11 cellular contexts compared by ENCODE assay signal in genomic region chr2:20419007-20419576, GRCh38. TPM values are rescaled to one million over a fixed set of nuclear protein-coding genes. Genes with fewer than 3 reads are reported as not detected.
A peak's percentile ranks its signal among the peaks of the same experiment; 100 is the strongest.
DNase-seq lines count a peak whose midpoint lies in the region; ATAC-seq, FAIRE-seq and TF ChIP-seq lines count a peak whose summit lies in the region.
"Had no signal": no experiment of that assay in that cellular context is flagged by ENCODE, and none has a peak within 500 bp of the region (broad histone marks: within the 10 kb centered on the region; RNA-seq: fewer than 3 reads in every experiment).

No MANE protein-coding gene starts in this region.

- TF ChIP-seq CTCF in GM23338 (conservative IDR thresholded peaks at IDR 0.05; ENCODE audit: low read depth in 2 of 2) (no peak), colonic mucosa (IDR thresholded peaks at IDR 0.05) (no peak), left lung (IDR thresholded peaks at IDR 0.05) (no peak), sigmoid colon (IDR thresholded peaks at IDR 0.05) (no peak), kidney (IDR thresholded peaks at IDR 0.05; ENCODE audit: borderline replicate concordance, extremely low read depth, insufficient read depth) (no peak), A673 (conservative IDR thresholded peaks at IDR 0.05; ENCODE audit: low read depth, low read length) (no peak)

- H3K4me3 ChIP-seq in GM23338 = no peak overlapping the region
- no peak overlapping the region for H3K4me3 ChIP-seq in colonic mucosa
- no peak overlapping the region for H3K4me3 ChIP-seq in left lung
- H3K4me3 ChIP-seq in sigmoid colon = peak overlapping the region in 1 of 4 donors; percentile 9
- peak overlapping the region in 1 of 2 donors; percentile 40 for H3K4me3 ChIP-seq in kidney (ENCODE audit: low read length in 2 of 2)
- H3K4me3 ChIP-seq in A673 (ENCODE audit: low read depth, low read length, poor library complexity, severe bottlenecking) = no peak overlapping the region

- no peak for DNase-seq in GM23338 (ENCODE audit: low spot score)
- peak; percentile 68 for DNase-seq in colonic mucosa
- no peak for DNase-seq in left lung
- DNase-seq in sigmoid colon = peak; percentile 84
- no peak for DNase-seq in kidney
- DNase-seq in frontal cortex (ENCODE audit: low spot score in 2 of 2) = no peak
- no peak for DNase-seq in A673 (ENCODE audit: low spot score)
- DNase-seq in SKM-1 (lab: John Stamatoyannopoulos, UW; ENCODE audit: unreplicated experiment) = no peak
- DNase-seq: C1 segment of cervical spinal cord, NCI-H510A, SW 1271 had no signal

- H3K27ac Mint-ChIP-seq in GM23338 = no peak overlapping the region

- H3K9me2 ChIP-seq in GM23338 (ENCODE audit: insufficient read depth) = no peaks in the 10 kb centered on the region

- CTCF ChIA-PET in A673 (lab: Charles Lee) = no interaction called here

- H3K79me2 ChIP-seq in GM23338 (replicated peaks; ENCODE audit: insufficient read depth) = no peaks in the 10 kb centered on the region

- no TSS peak for BruUV-seq in A673 (replicated peaks; lab: Mats Ljungman, UMichigan)

- H2AFZ ChIP-seq in GM23338 = peak overlapping the region; percentile 3; the same call in 1 of the 2 replicates

- intact Hi-C loops in colonic mucosa (cut with DNase I) (no loop called here), left lung (cut with DNase I) (no loop called here), sigmoid colon (cut with DNase I) (no loop called here), kidney (cut with DNase I) (no loop called here), A673 (cut with micrococcal nuclease; ENCODE audit: unreplicated experiment) (no loop called here)

- no peak overlapping the region for H3K4me3 Mint-ChIP-seq in GM23338

- no peak for TF ChIP-seq POLR2A in sigmoid colon (IDR thresholded peaks at IDR 0.05)

- no peak overlapping the region for H3K4me2 ChIP-seq in GM23338

- H3K4me1 ChIP-seq in GM23338 (ENCODE audit: insufficient read depth) (no peaks in the 10 kb centered on the region), colonic mucosa (no peaks in the 10 kb centered on the region), left lung (peaks cover 24 to 29% of the 10 kb centered on the region in 2 donors), sigmoid colon (peaks cover 0 to 57% (median 48%) of the 10 kb centered on the region in 4 donors), kidney (ENCODE audit: control insufficient read depth in 1 of 2, insufficient read depth in 1 of 2, low read depth in 1 of 2, low read length in 2 of 2) (peaks cover 5 to 20% of the 10 kb centered on the region in 2 donors), A673 (ENCODE audit: insufficient read depth, low read length, poor library complexity, severe bottlenecking) (no peaks in the 10 kb centered on the region)

- H4K20me1 ChIP-seq in GM23338 (replicated peaks; ENCODE audit: insufficient read depth) = no peaks in the 10 kb centered on the region

- POLR2A ChIA-PET in A673 (lab: Charles Lee; ENCODE audit: low non-redundant PET) = no interaction called here

- peaks cover 8% of the 10 kb centered on the region; the same call in 1 of the 3 replicates for H3K4me1 Mint-ChIP-seq in GM23338

- ATAC-seq in GM23338 (peak; percentile 56), left lung (peak; percentile 37)

- WGBS in sigmoid colon, 2 donors = 55 to 73% methylated on average over 8 of the region's 8 CpGs

- no peaks in the 10 kb centered on the region for H3F3A ChIP-seq in GM23338 (replicated peaks; ENCODE audit: low read depth)

- H3K27me3 ChIP-seq in GM23338 (ENCODE audit: insufficient read depth) (no peaks in the 10 kb centered on the region), colonic mucosa (no peaks in the 10 kb centered on the region), left lung (no peaks in the 10 kb centered on the region), sigmoid colon (no peaks in the 10 kb centered on the region), A673 (replicated peaks; ENCODE audit: insufficient read depth, low read depth, low read length, poor library complexity) (no peaks in the 10 kb centered on the region)

- H3K27me3 Mint-ChIP-seq in GM23338 (ENCODE audit: insufficient read depth, low read depth, poor library complexity) = peaks cover 8% of the 10 kb centered on the region

- no peaks in the 10 kb centered on the region for H3K36me3 ChIP-seq in GM23338 (ENCODE audit: insufficient read depth)
- no peaks in the 10 kb centered on the region for H3K36me3 ChIP-seq in colonic mucosa
- H3K36me3 ChIP-seq in left lung = no peaks in the 10 kb centered on the region
- no peaks in the 10 kb centered on the region for H3K36me3 ChIP-seq in sigmoid colon
- no peaks in the 10 kb centered on the region for H3K36me3 ChIP-seq in kidney (ENCODE audit: control insufficient read depth in 1 of 2, insufficient read depth in 2 of 2, low read length in 2 of 2)
- H3K36me3 ChIP-seq in A673 (ENCODE audit: insufficient read depth, low read length, poor library complexity, severe bottlenecking) = no peaks in the 10 kb centered on the region

- H3K9me3 Mint-ChIP-seq in GM23338 = no peaks in the 10 kb centered on the region

- H3K27ac ChIP-seq in GM23338 (ENCODE audit: low read depth) (no peak overlapping the region), colonic mucosa (peak overlapping the region; percentile 69), left lung (peak overlapping the region in 1 of 2 donors; percentile 48), sigmoid colon (peak overlapping the region; percentile 70 to 90 (median 78)), kidney (ENCODE audit: low read depth in 2 of 2, low read length in 2 of 2) (peak overlapping the region in 1 of 2 donors; percentile 52), A673 (ENCODE audit: low read depth, low read length, poor library complexity, severe bottlenecking) (no peak overlapping the region)

- H3K36me3 Mint-ChIP-seq in GM23338 (ENCODE audit: low read depth) = no peaks in the 10 kb centered on the region

- no peak for FAIRE-seq in kidney (lab: Jason Lieb, UNC)
- FAIRE-seq in frontal cortex (lab: Jason Lieb, UNC) = no peak

- no peaks in the 10 kb centered on the region for H3K9me3 ChIP-seq in colonic mucosa
- no peaks in the 10 kb centered on the region for H3K9me3 ChIP-seq in left lung
- no peaks in the 10 kb centered on the region for H3K9me3 ChIP-seq in sigmoid colon
- H3K9me3 ChIP-seq in kidney (ENCODE audit: control insufficient read depth in 1 of 2, low read length in 2 of 2) = no peaks in the 10 kb centered on the region
- no peaks in the 10 kb centered on the region for H3K9me3 ChIP-seq in A673 (ENCODE audit: low read depth, low read length, poor library complexity, severe bottlenecking)

- no peak for TF ChIP-seq EP300 in sigmoid colon (IDR thresholded peaks at IDR 0.05)

- H3K9ac ChIP-seq in colonic mucosa (ENCODE audit: low read depth in 2 of 2, low read length in 2 of 2) (peak overlapping the region in 1 of 2 donors; percentile 31), kidney (ENCODE audit: low read length in 2 of 2) (no peak overlapping the region)

TF ChIP-seq in GM23338, 12 proteins besides CTCF, POLR2A, EP300 and RAD21 (continues in another document):
- no peak for TF ChIP-seq EZH2 (IDR thresholded peaks at IDR 0.05; ENCODE audit: low read depth, unreplicated experiment)
- no peak for TF ChIP-seq REST (IDR thresholded peaks at IDR 0.05; ENCODE audit: unreplicated experiment)
- TF ChIP-seq JUNB (IDR thresholded peaks at IDR 0.05; ENCODE audit: unreplicated experiment) = no peak
- no peak for TF ChIP-seq STAT1 (IDR thresholded peaks at IDR 0.05; ENCODE audit: unreplicated experiment)
- TF ChIP-seq POLR2AphosphoS5 (IDR thresholded peaks at IDR 0.05; ENCODE audit: low read depth) = no peak
- TF ChIP-seq ZNF114 (CRISPR knock-in tag; IDR thresholded peaks at IDR 0.05) = no peak

RNA-seq across cellular contexts. Expression of gene RHOB, which starts 27.8 kb away (rescaled TPM):
- total RNA-seq in GM23338 (2014; rRNA removed; shearing (Covaris generic)) = 26.9 and 29.2 TPM in 2 replicates
- polyA plus RNA-seq in GM23338 (2016; fragmentation: Nextera tagmentation; extraction: Ambion mirVana) = 5.5 and 6.6 TPM in 2 replicates
- total RNA-seq in colonic mucosa = 100 to 1,000 TPM in 1 of 2 donors, 10 to 100 TPM in 1; 77.5 to 165 TPM
- total RNA-seq in left lung = 100 to 1,000 TPM; 116 to 124 TPM
- total RNA-seq in sigmoid colon = 1,000 to 10,000 TPM in 2 of 4 donors, 100 to 1,000 TPM in 2; 753 to 1,323 (median 1,092) TPM
- 100 to 1,000 TPM in 2 of 3 donors, 10 to 100 TPM in 1; 60.6 to 200 (median 108) TPM for polyA plus RNA-seq in sigmoid colon
- 487 TPM for total RNA-seq in kidney
- polyA plus RNA-seq in kidney (ENCODE audit: insufficient read depth, low read depth, low replicate concordance) = 241 TPM
- 300 TPM for total RNA-seq in frontal cortex
- total RNA-seq in A673 (2021) = 24.1 and 31.5 TPM in 2 replicates

Comparison
In these comparisons a context has a peak if more than half of its experiments do, and no peak if none do; other contexts are left out.
1. DNase-seq: peak in colonic mucosa (single experiment) and sigmoid colon (single experiment); none in GM23338 (single experiment), left lung (0 of 2), kidney (single experiment), frontal cortex (0 of 2), A673 (single experiment) and SKM-1 (single experiment).
2. H3K27ac ChIP-seq: peak in colonic mucosa (single experiment) and sigmoid colon (4 of 4); none in GM23338 (single experiment) and A673 (single experiment).